8 cellular contexts compared by ENCODE assay signal in the genomic region with DNA sequence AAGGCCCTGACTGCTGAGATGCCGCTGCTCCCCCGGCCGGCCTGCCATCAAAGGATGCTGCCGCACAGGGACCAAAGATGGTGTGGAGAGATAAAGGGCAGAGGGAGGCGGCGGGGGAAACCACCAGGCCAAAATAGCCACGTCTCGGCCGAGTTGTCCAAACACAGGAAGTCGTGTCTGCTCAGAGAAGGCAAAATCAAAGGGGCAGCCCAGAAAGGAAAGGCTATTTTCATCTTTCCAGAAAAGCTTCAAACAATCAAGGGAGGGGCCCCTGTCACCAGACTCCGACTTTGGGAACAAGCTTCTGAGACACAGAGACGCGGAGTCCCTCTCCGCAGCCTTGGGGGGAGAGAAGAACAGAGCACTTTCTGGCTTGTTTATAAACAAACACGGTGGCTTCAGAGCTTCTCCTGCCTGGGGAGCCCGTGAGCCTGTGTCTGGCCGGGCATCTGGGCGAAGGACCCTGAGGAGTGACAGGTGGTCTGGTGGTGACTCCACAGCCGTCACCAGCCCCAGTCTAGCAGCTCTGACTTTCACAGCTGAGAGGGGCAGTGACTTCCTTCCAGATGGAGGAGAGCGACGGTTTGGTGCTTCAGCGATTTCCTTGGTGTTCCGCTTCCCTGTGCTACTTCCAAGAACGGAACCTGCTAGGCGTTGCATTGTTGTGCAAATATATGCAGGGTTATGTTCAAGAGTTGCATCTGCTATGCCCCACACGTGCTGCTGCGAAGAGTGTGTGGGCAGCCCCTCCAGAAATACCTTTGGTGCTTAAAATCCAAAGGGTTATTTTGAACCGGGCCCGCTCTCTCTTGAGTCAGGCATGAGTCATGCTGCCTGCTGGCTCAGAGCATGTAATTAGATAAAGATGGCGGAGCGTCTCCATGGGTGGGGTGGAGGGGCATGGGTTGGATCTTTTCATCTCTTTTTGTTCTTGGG. TPM values are rescaled to one million over a fixed set of nuclear protein-coding genes. Genes with fewer than 3 reads are reported as not detected.
DNase-seq lines count a peak whose midpoint lies in the region; ATAC-seq and TF ChIP-seq lines count a peak whose summit lies in the region.

No MANE protein-coding gene starts in this region.

- CTCF ChIA-PET in RWPE1 (lab: Yijun Ruan, JAX) = interaction anchor here (0.7 to 1.2 kb wide), 4 partner anchors 28 to 351 kb away, joined by 3 read pairs; no protein-coding TSS in a partner anchor

- peak overlapping the region; percentile 76 for H2AFZ ChIP-seq in GM23338

- no peaks in the 10 kb centered on the region for H3K36me3 Mint-ChIP-seq in GM23338 (ENCODE audit: low read depth)
- no peaks in the 10 kb centered on the region for H3K36me3 Mint-ChIP-seq in nephron progenitor cell (ENCODE audit: low read depth)

- TF ChIP-seq CTCF in GM23338 (conservative IDR thresholded peaks at IDR 0.05; ENCODE audit: low read depth in 2 of 2) (no peak), RWPE1 (conservative IDR thresholded peaks at IDR 0.05; ENCODE audit: low read depth) (no peak), nephron progenitor cell (IDR thresholded peaks at IDR 0.05) (no peak), vagina (IDR thresholded peaks at IDR 0.05) (no peak)

- peak; percentile 29 for ATAC-seq in GM23338
- no peak for ATAC-seq in GM18520 (IDR thresholded peaks at IDR 0.05; ENCODE audit: unreplicated experiment)

- DNase-seq in CD1c-positive myeloid dendritic cell (ENCODE audit: extremely low spot score) = peak; percentile 82
- no peak for DNase-seq in GM23338 (ENCODE audit: low spot score)
- DNase-seq in RWPE1 (ENCODE audit: low spot score) = peak; percentile 89
- no peak for DNase-seq in nephron progenitor cell
- no peak for DNase-seq in vagina (ENCODE audit: extremely low spot score in 2 of 2)
- no peak for DNase-seq in G401 (ENCODE audit: low spot score)

- POLR2A ChIA-PET in RWPE1 (lab: Yijun Ruan, JAX; ENCODE audit: low non-redundant PET) = no interaction called here

- in situ Hi-C loops in G401 (cut with HindIII; ENCODE audit: low sequenced_read_pairs) = no loop called here

- H3K4me3 ChIP-seq in GM23338 (no peak overlapping the region), esophagus (ENCODE audit: low read depth in 1 of 2, low read length in 2 of 2) (no peak overlapping the region), vagina (no peak overlapping the region)

- H4K20me1 ChIP-seq in GM23338 (replicated peaks; ENCODE audit: insufficient read depth) = no peaks in the 10 kb centered on the region

- H3F3A ChIP-seq in GM23338 (replicated peaks; ENCODE audit: low read depth) = no peaks in the 10 kb centered on the region

- no peak overlapping the region for H3K4me2 ChIP-seq in GM23338

- no peaks in the 10 kb centered on the region for H3K9me2 ChIP-seq in GM23338 (ENCODE audit: insufficient read depth)

- H3K4me3 Mint-ChIP-seq in GM23338 (peak overlapping the region; percentile 34; the same call in 1 of the 3 replicates), nephron progenitor cell (peak overlapping the region; percentile 66)

- H3K27me3 Mint-ChIP-seq in GM23338 (ENCODE audit: insufficient read depth, low read depth, poor library complexity) (peaks cover 13% of the 10 kb centered on the region), nephron progenitor cell (ENCODE audit: low read depth, poor library complexity) (peaks cover 5% of the 10 kb centered on the region)

- intact Hi-C loops in vagina (cut with DNase I) = no loop called here

- WGBS in esophagus, 2 donors = 37 to 40% methylated on average over 31 of the region's 31 CpGs

- H3K9me3 Mint-ChIP-seq in GM23338 (no peaks in the 10 kb centered on the region; the same call in 2 of the 3 replicates), nephron progenitor cell (no peaks in the 10 kb centered on the region)

- H3K4me1 ChIP-seq in GM23338 (ENCODE audit: insufficient read depth) (peaks cover 5% of the 10 kb centered on the region), esophagus (ENCODE audit: control insufficient read depth in 2 of 2, insufficient read depth in 2 of 2, low read length in 1 of 2) (peaks cover 0 to 9% of the 10 kb centered on the region in 2 donors), vagina (peaks cover 5% of the 10 kb centered on the region)

- H3K27ac ChIP-seq in GM23338 (ENCODE audit: low read depth) (0 out of 2 replicates have a peak overlapping the region, but pooled peaks have one; percentile 17), RWPE1 (no peak overlapping the region), esophagus (ENCODE audit: low read depth in 2 of 2, low read length in 1 of 2) (peak overlapping the region; percentile 57 to 79), vagina (peak overlapping the region; percentile 7)

- no peak for TF ChIP-seq POLR2A in vagina (IDR thresholded peaks at IDR 0.05)

- H3K9me3 ChIP-seq in esophagus (ENCODE audit: control insufficient read depth in 2 of 2, insufficient read depth in 1 of 2, low read depth in 1 of 2, low read length in 1 of 2) (no peaks in the 10 kb centered on the region), vagina (no peaks in the 10 kb centered on the region)

- H3K27ac Mint-ChIP-seq in GM23338 = peak overlapping the region; percentile 88
- peak overlapping the region; percentile 94 for H3K27ac Mint-ChIP-seq in nephron progenitor cell

- H3K27me3 ChIP-seq in GM23338 (ENCODE audit: insufficient read depth) (no peaks in the 10 kb centered on the region), esophagus (ENCODE audit: control insufficient read depth in 1 of 2, insufficient read depth in 2 of 2, low read length in 2 of 2) (no peaks in the 10 kb centered on the region), vagina (no peaks in the 10 kb centered on the region)

- no peaks in the 10 kb centered on the region for H3K36me3 ChIP-seq in GM23338 (ENCODE audit: insufficient read depth)
- H3K36me3 ChIP-seq in esophagus (ENCODE audit: control insufficient read depth in 2 of 2, insufficient read depth in 2 of 2, low read length in 1 of 2) = no peaks in the 10 kb centered on the region
- H3K36me3 ChIP-seq in vagina = no peaks in the 10 kb centered on the region

- peaks cover 32% of the 10 kb centered on the region for H3K4me1 Mint-ChIP-seq in GM23338
- peaks cover 61% of the 10 kb centered on the region for H3K4me1 Mint-ChIP-seq in nephron progenitor cell

- H3K79me2 ChIP-seq in GM23338 (replicated peaks; ENCODE audit: insufficient read depth) = no peaks in the 10 kb centered on the region

TF ChIP-seq in GM23338, 12 proteins besides CTCF, POLR2A, EP300 and RAD21 (continues in another document):
- no peak for TF ChIP-seq ZNF331 (CRISPR knock-in tag; IDR thresholded peaks at IDR 0.05; ENCODE audit: low read depth)

RNA-seq across cellular contexts. Expression of gene ADAMTSL2, which starts 24.0 kb away (rescaled TPM):
- 0.66 and 1.1 TPM in 2 replicates for total RNA-seq in GM23338 (2014; rRNA removed; shearing (Covaris generic))
- polyA plus RNA-seq in GM23338 (2016; fragmentation: Nextera tagmentation; extraction: Ambion mirVana) (0.15 and 0.21 TPM in 2 replicates), esophagus (1 to 10 TPM in 1 of 2 donors, under 1 TPM in 1; 0.60 to 1.0 TPM)
- 2.0 TPM for total RNA-seq in vagina
- total RNA-seq in G401 (2014; rRNA removed; shearing (Covaris generic)) = not detected in 2 replicates

RNA-seq across cellular contexts. Expression of gene MYMK, which starts 33.7 kb away (rescaled TPM):
- total RNA-seq in GM23338 (2014; rRNA removed; shearing (Covaris generic)) = not detected in 2 replicates
- polyA plus RNA-seq in GM23338 (2016; fragmentation: Nextera tagmentation; extraction: Ambion mirVana) (0.54 TPM in 1 of 2 replicates, not detected in the other), esophagus (not detected)
- not detected for total RNA-seq in vagina
- 0.64 TPM in 1 of 2 replicates, not detected in the other for total RNA-seq in G401 (2014; rRNA removed; shearing (Covaris generic))

RNA-seq across cellular contexts. Expression of gene FAM163B, which starts 50.7 kb away (rescaled TPM):
- 0.23 and 1.3 TPM in 2 replicates for total RNA-seq in GM23338 (2014; rRNA removed; shearing (Covaris generic))
- polyA plus RNA-seq in GM23338 (2016; fragmentation: Nextera tagmentation; extraction: Ambion mirVana) (0.60 and 0.71 TPM in 2 replicates), esophagus (not detected)
- total RNA-seq in vagina = not detected
- total RNA-seq in G401 (2014; rRNA removed; shearing (Covaris generic)) = not detected in 2 replicates

Comparison
In these comparisons a context has a peak if more than half of its experiments do, and no peak if none do; other contexts are left out.
1. DNase-seq: peak in CD1c-positive myeloid dendritic cell (single experiment) and RWPE1 (single experiment); none in GM23338 (single experiment), nephron progenitor cell (single experiment), vagina (0 of 2) and G401 (single experiment).